8 cellular contexts compared by ENCODE assay signal in genomic region chr1:119286587-119287181, GRCh38.
DNase-seq lines count a peak whose midpoint lies in the region; ATAC-seq, FAIRE-seq and TF ChIP-seq lines count a peak whose summit lies in the region.

No MANE protein-coding gene starts in this region.

- POLR2A ChIA-PET in SK-N-SH (lab: Yijun Ruan, JAX), result no interaction called here

- FAIRE-seq in small intestine (lab: Jason Lieb, UNC), result no peak
- FAIRE-seq in RCC 7860 (lab: Jason Lieb, UNC), result no peak

- 39% methylated on average over 8 of the region's 8 CpGs for WGBS in SK-N-SH (ENCODE audit: low lambda C conversion rate)
- WGBS in small intestine, 3 donors, result 37 to 45% (median 44%) methylated on average over 8 of the region's 8 CpGs

- peak overlapping the region; percentile 4; the same call in 1 of the 2 replicates for H2AFZ ChIP-seq in SK-N-SH (ENCODE audit: low read depth)

- H3K27ac ChIP-seq in SK-N-SH (ENCODE audit: low read depth in 2 of 2, low read length in 1 of 2), result no peak overlapping the region
- no peak overlapping the region for H3K27ac ChIP-seq in small intestine (ENCODE audit: low read depth in 1 of 2, low read length in 1 of 2)

- ATAC-seq in GM21360 (IDR thresholded peaks at IDR 0.05; ENCODE audit: unreplicated experiment), result peak; percentile 82

- H3K27me3 ChIP-seq in SK-N-SH (ENCODE audit: insufficient read depth) (no peaks in the 10 kb centered on the region; the same call in 1 of the 2 replicates), small intestine (ENCODE audit: control insufficient read depth in 2 of 2, insufficient read depth in 2 of 2, low read length in 2 of 2) (no peaks in the 10 kb centered on the region)

- peak; percentile 63 for TF ChIP-seq RAD21 in SK-N-SH (IDR thresholded peaks at IDR 0.05; ENCODE audit: low read length)

- H3K79me2 ChIP-seq in SK-N-SH (ENCODE audit: insufficient read depth), result no peaks in the 10 kb centered on the region

- TF ChIP-seq EP300 in SK-N-SH (IDR thresholded peaks at IDR 0.05; ENCODE audit: borderline replicate concordance in 1 of 2, low read depth in 1 of 2, low read length in 1 of 2), result no peak

- H3K9me2 ChIP-seq in SK-N-SH, result no peaks in the 10 kb centered on the region

- H3K36me3 ChIP-seq in SK-N-SH (replicated peaks in 1 of 2; ENCODE audit: control insufficient read depth in 1 of 2, insufficient read depth in 2 of 2, low read length in 1 of 2), result no peaks in the 10 kb centered on the region
- H3K36me3 ChIP-seq in small intestine (ENCODE audit: control insufficient read depth in 2 of 2, insufficient read depth in 2 of 2, low read length in 2 of 2), result no peaks in the 10 kb centered on the region

- H3K4me3 ChIP-seq in SK-N-SH (ENCODE audit: low read depth in 2 of 2, low read length in 1 of 2), result no peak overlapping the region
- no peak overlapping the region for H3K4me3 ChIP-seq in fibroblast of pulmonary artery (replicated peaks; ENCODE audit: low read depth, low read length)
- H3K4me3 ChIP-seq in small intestine (ENCODE audit: low read depth in 1 of 2, low read length in 2 of 2), result no peak overlapping the region

- H3K9ac ChIP-seq in SK-N-SH, result no peak overlapping the region

- H3K4me2 ChIP-seq in SK-N-SH, result no peak overlapping the region

- H4K20me1 ChIP-seq in SK-N-SH (ENCODE audit: insufficient read depth), result no peaks in the 10 kb centered on the region

- DNase-seq in NCI-H2171 treated with DMSO at 0.1 percent for 48 hours (lab: John Stamatoyannopoulos, UW), result peak; percentile 14
- DNase-seq in NCI-H2171 (lab: John Stamatoyannopoulos, UW), result no peak
- peak; percentile 32 to 45 for DNase-seq in Kasumi-1 (lab: John Stamatoyannopoulos, UW)
- DNase-seq in SK-N-SH, result peak; percentile 53
- peak; percentile 33 for DNase-seq in fibroblast of pulmonary artery (ENCODE audit: low read depth)
- peak; percentile 52 for DNase-seq in small intestine
- DNase-seq in RCC 7860 (ENCODE audit: low spot score), result no peak

- TF ChIP-seq CTCF in SK-N-SH (IDR thresholded peaks at IDR 0.05) (peak; percentile 63), fibroblast of pulmonary artery (IDR thresholded peaks at IDR 0.05; ENCODE audit: low read length, missing control alignments) (peak; percentile 45)

- CTCF ChIA-PET in SK-N-SH (lab: Yijun Ruan, JAX), result interaction anchor here (1.0 kb wide), 2 partner anchors 8 to 11 kb away, joined by 3 read pairs; no protein-coding TSS in a partner anchor

- H3K9me3 ChIP-seq in SK-N-SH (no peaks in the 10 kb centered on the region), small intestine (ENCODE audit: control insufficient read depth, low read depth) (no peaks in the 10 kb centered on the region)

- H3K4me1 ChIP-seq in SK-N-SH (ENCODE audit: control insufficient read depth in 1 of 2, insufficient read depth in 2 of 2, low read depth in 1 of 2, low read length in 1 of 2) (peaks cover 0 to 3% of the 10 kb centered on the region in 2 experiments; a peak in 1 of 4 replicates), small intestine (ENCODE audit: control insufficient read depth in 2 of 2, insufficient read depth in 1 of 2, low read depth in 1 of 2, low read length in 1 of 2) (no peaks in the 10 kb centered on the region)

- H3F3A ChIP-seq in SK-N-SH (replicated peaks; ENCODE audit: insufficient read depth), result no peaks in the 10 kb centered on the region

TF ChIP-seq in SK-N-SH, 30 proteins besides CTCF, POLR2A, EP300 and RAD21:
- TF ChIP-seq TCF12 (IDR thresholded peaks at IDR 0.05) (no peak), REST (IDR thresholded peaks at IDR 0.05; ENCODE audit: low read depth, low read length) (no peak), TAF1 (IDR thresholded peaks at IDR 0.05; ENCODE audit: borderline replicate concordance, low read depth, low read length) (no peak), USF1 (IDR thresholded peaks at IDR 0.05; ENCODE audit: borderline replicate concordance, low read depth) (no peak), SMC3 (IDR thresholded peaks at IDR 0.05; ENCODE audit: low read depth, low read length) (peak; percentile 63), NFIC (IDR thresholded peaks at IDR 0.05; ENCODE audit: borderline replicate concordance) (no peak), FOXM1 (IDR thresholded peaks at IDR 0.05; ENCODE audit: low read depth) (no peak), MEF2A (IDR thresholded peaks at IDR 0.05; ENCODE audit: borderline replicate concordance, low read depth) (no peak)
TF ChIP-seq in SK-N-SH: peak in this region for 1.

Comparison
In these comparisons a context has a peak if more than half of its experiments do, and no peak if none do; other contexts are left out.
1. DNase-seq: peak in NCI-H2171 treated with DMSO at 0.1 percent for 48 hours (single experiment), Kasumi-1 (2 of 2), SK-N-SH (single experiment), fibroblast of pulmonary artery (single experiment) and small intestine (single experiment); none in NCI-H2171 (single experiment) and RCC 7860 (single experiment).